ENCODE assay signal across 1 cellular context in genomic region chr20:45776931-45777330, GRCh38.
TF ChIP-seq lines count a peak whose summit lies in the region.

No MANE protein-coding gene starts in this region.

TF ChIP-seq in IMR-90, 13 proteins besides CTCF, POLR2A, EP300 and RAD21:
- TF ChIP-seq MAZ (IDR thresholded peaks at IDR 0.05; ENCODE audit: borderline replicate concordance, low read depth, low read length), result no peak
- TF ChIP-seq RCOR1 (IDR thresholded peaks at IDR 0.05; ENCODE audit: insufficient replicate concordance, low read length), result no peak
- TF ChIP-seq MXI1 (IDR thresholded peaks at IDR 0.05; ENCODE audit: borderline replicate concordance, low read depth, low read length), result no peak
- no peak for TF ChIP-seq NFE2L2 (IDR thresholded peaks at IDR 0.05; ENCODE audit: low read depth, low read length)
